In the genomic region with DNA sequence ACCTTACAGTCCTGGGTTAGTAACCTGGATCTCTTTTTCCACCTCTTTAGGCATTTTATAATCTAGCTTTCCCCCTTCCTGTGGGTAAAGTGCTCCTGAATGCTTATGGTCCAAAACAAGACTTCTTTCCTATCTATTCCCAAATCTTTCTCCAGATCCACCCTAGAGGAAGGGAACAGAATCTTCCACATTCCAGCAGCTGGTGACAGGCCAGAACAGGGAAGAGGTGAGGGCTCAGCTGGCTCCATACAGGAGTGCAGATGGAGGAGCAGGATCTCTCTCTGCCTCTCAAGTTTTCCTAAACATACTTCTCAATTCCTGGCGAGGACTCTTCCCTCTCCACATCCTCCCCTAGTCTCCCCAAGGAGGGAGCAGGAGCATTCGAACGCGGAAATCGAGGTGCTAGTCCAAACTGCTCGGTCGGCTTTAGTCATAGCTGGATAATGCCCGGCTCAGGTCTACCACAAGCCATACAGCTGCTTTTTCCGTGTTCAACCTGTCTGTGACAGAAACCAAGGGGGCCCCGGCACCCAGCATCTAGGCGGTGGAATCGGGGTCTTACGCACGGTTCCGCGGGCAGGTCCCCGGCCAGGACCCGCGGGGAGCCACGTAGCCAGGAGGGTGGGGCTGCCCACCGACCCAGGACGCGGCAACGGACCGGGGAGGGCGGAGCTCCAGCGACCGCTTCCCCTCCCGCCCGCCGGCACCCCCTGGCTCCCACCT, we compare ENCODE assay signal across 8 cellular contexts. TPM values are rescaled to one million over a fixed set of nuclear protein-coding genes. Genes with fewer than 3 reads are reported as not detected.
A peak's percentile ranks its signal among the peaks of the same experiment; 100 is the strongest.
DNase-seq lines count a peak whose midpoint lies in the region; ATAC-seq and TF ChIP-seq lines count a peak whose summit lies in the region.

No MANE protein-coding gene starts in this region.

- peaks cover 14% of the 10 kb centered on the region for H3K27me3 ChIP-seq in left ventricle myocardium inferior (ENCODE audit: low read depth)

- intact Hi-C loops in left ventricle myocardium inferior (cut with micrococcal nuclease): no loop called here
- intact Hi-C loops in cardiac septum (cut with DNase I): loop anchor here (5.0 kb wide), 1 partner anchor 34 kb away; a partner anchor contains a TSS

- H3K36me3 Mint-ChIP-seq in T-cell (peaks cover 5% of the 10 kb centered on the region), progenitor cell of endocrine pancreas (ENCODE audit: insufficient read depth) (no peaks in the 10 kb centered on the region)

- peak overlapping the region; percentile 97 for H3K4me3 ChIP-seq in left ventricle myocardium inferior

- H3K27ac Mint-ChIP-seq in T-cell (peak overlapping the region; percentile 93 to 96), progenitor cell of endocrine pancreas (peak overlapping the region; percentile 99)

- peak overlapping the region; percentile 95 for H3K27ac ChIP-seq in left ventricle myocardium inferior (replicated peaks)

- H3K36me3 ChIP-seq in left ventricle myocardium inferior: peaks cover 10% of the 10 kb centered on the region

- POLR2A ChIA-PET in T-cell (lab: Charles Lee): interaction anchor here (0.6 to 2.9 kb wide), 8 partner anchors 9 to 1420 kb away, joined by 3 to 11 read pairs (median 4); a partner anchor contains a TSS

- CTCF ChIA-PET in T-cell (lab: Charles Lee): interaction anchor here in 1 of 2 donors (0.6 to 2.1 kb wide), 14 partner anchors 8 to 278 kb away, joined by 3 to 16 read pairs (median 4); a partner anchor contains a TSS

- DNase-seq in left ventricle myocardium inferior (no peak), cardiac septum (ENCODE audit: low spot score) (no peak), T-cell (peak in 1 of 34 experiments; percentile 11), fibroblast of peridontal ligament (ENCODE audit: extremely low read depth) (peak; percentile 30), progenitor cell of endocrine pancreas (ENCODE audit: low spot score, unreplicated experiment) (no peak), NCI-H774 (lab: John Stamatoyannopoulos, UW) (no peak)
- no peak for DNase-seq in stimulated activated CD8-positive, alpha-beta memory T cell treated with anti-CD3 and anti-CD28 coated beads, Interleukin-4, amount 100 ng/mL, for 48 hours

- H3K4me3 Mint-ChIP-seq in T-cell (peak overlapping the region; percentile 86 to 90 (median 88)), progenitor cell of endocrine pancreas (ENCODE audit: low read depth) (peak overlapping the region; percentile 93)

- H3K9me3 ChIP-seq in left ventricle myocardium inferior (replicated peaks): no peaks in the 10 kb centered on the region

- TF ChIP-seq CTCF in left ventricle myocardium inferior (IDR thresholded peaks at IDR 0.05; ENCODE audit: borderline replicate concordance): no peak
- TF ChIP-seq CTCF in progenitor cell of endocrine pancreas (IDR thresholded peaks at IDR 0.05; ENCODE audit: unreplicated experiment): no peak

- H3K4me1 ChIP-seq in left ventricle myocardium inferior: peaks cover 94% of the 10 kb centered on the region

- ATAC-seq in HG02981 (IDR thresholded peaks at IDR 0.05; ENCODE audit: unreplicated experiment): peak; percentile 26
- peak; percentile 41 to 44 (median 44) for ATAC-seq in T-cell (replicated peaks in 1 of 4)

- H3K9me3 Mint-ChIP-seq in T-cell (no peaks in the 10 kb centered on the region), progenitor cell of endocrine pancreas (ENCODE audit: low read depth) (no peaks in the 10 kb centered on the region)

- H3K4me1 Mint-ChIP-seq in T-cell: peaks cover 63 to 72% (median 69%) of the 10 kb centered on the region in 3 donors
- peaks cover 15% of the 10 kb centered on the region for H3K4me1 Mint-ChIP-seq in progenitor cell of endocrine pancreas (ENCODE audit: low read depth)

- H3K27me3 Mint-ChIP-seq in T-cell: no peaks in the 10 kb centered on the region
- peaks cover 26% of the 10 kb centered on the region for H3K27me3 Mint-ChIP-seq in progenitor cell of endocrine pancreas

RNA-seq across cellular contexts. Expression of a gene that starts 4.0 kb away (rescaled TPM):
- total RNA-seq in left ventricle myocardium inferior: 11.4 TPM
- 11.0 TPM for total RNA-seq in cardiac septum
- total RNA-seq in T-cell: 100 to 1,000 TPM in 1 of 5 donors, 10 to 100 TPM in 4; 73.2 to 153 (median 79.6) TPM
- total RNA-seq in progenitor cell of endocrine pancreas: 11.7 and 13.9 TPM in 2 replicates

RNA-seq across cellular contexts. Expression of a gene that starts 8.6 kb away (rescaled TPM):
- total RNA-seq in left ventricle myocardium inferior (32.9 TPM), cardiac septum (24.5 TPM), T-cell (10 to 100 TPM; 14.9 to 33.1 (median 26.8) TPM), progenitor cell of endocrine pancreas (33.1 and 34.9 TPM in 2 replicates)

RNA-seq across cellular contexts. Expression of a gene that starts 8.9 kb away (rescaled TPM):
- total RNA-seq in left ventricle myocardium inferior: not detected
- 0.35 TPM for total RNA-seq in cardiac septum
- total RNA-seq in T-cell: 1 to 10 TPM; 1.2 to 6.1 (median 2.9) TPM
- total RNA-seq in progenitor cell of endocrine pancreas: 0.86 and 2.2 TPM in 2 replicates

RNA-seq across cellular contexts. Expression of a gene that starts 14.0 kb away (rescaled TPM):
- total RNA-seq in left ventricle myocardium inferior: 16.4 TPM
- 19.1 TPM for total RNA-seq in cardiac septum
- 10 to 100 TPM; 26.6 to 52.2 (median 48.1) TPM for total RNA-seq in T-cell
- total RNA-seq in progenitor cell of endocrine pancreas: 25.7 and 31.6 TPM in 2 replicates

RNA-seq across cellular contexts. Expression of a gene that starts 14.0 kb away (rescaled TPM):
- total RNA-seq in left ventricle myocardium inferior (7.0 TPM), cardiac septum (6.4 TPM), T-cell (10 to 100 TPM; 25.7 to 45.3 (median 32.7) TPM), progenitor cell of endocrine pancreas (18.7 and 19.2 TPM in 2 replicates)
